30 cellular contexts compared by ENCODE assay signal in the genomic region with DNA sequence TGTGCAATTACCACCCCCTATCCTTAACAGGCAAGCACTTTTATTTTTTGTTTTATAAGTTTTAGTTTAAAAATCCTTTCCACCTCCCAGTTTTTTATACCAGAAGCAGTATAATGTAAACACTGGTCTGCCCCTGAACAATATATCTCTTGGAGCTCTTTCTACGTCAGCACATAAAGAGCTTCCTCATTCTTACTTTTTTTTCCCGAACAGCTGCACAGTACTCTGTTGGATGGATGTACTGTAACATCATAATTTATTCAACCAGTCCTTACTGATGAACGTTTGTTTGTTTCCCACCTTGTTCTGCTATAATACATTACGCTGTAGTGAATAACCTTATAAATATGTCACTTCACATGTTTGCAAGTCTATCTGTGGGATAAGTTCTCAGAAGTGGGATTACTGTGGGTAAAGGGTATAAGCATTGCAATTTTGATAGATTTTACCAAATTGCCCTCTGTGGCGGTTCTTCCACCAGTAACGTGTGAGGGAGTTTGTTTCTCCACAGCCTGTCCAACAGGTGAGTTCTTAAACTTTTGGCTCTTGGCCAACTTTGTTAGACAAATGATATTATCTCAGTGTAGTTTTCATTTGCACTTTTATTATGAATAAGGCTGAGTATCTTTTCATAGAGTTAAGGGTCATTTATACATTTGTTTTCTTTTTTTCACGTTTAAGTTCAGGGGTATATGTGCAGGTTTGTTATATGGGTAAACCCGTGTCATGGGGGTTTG. TPM values are rescaled to one million over a fixed set of nuclear protein-coding genes. Genes with fewer than 3 reads are reported as not detected.
DNase-seq lines count a peak whose midpoint lies in the region; TF ChIP-seq lines count a peak whose summit lies in the region.
"Had no signal": no experiment of that assay in that cellular context is flagged by ENCODE, and none has a peak within 500 bp of the region (broad histone marks: within the 10 kb centered on the region; RNA-seq: fewer than 3 reads in every experiment).

No MANE protein-coding gene starts in this region.

- H3K4me1 ChIP-seq in right atrium auricular region = no peaks in the 10 kb centered on the region
- H3K4me1 ChIP-seq: spleen had no signal

- H3K36me3 ChIP-seq in right atrium auricular region = no peaks in the 10 kb centered on the region
- H3K36me3 ChIP-seq: SJCRH30, spleen, transverse colon had no signal

- H3K9me3 ChIP-seq in right atrium auricular region = no peaks in the 10 kb centered on the region
- H3K9me3 ChIP-seq: SJCRH30, spleen, transverse colon had no signal

- DNase-seq in NCI-H2107 treated with DMSO at 0.1 percent for 48 hours (lab: John Stamatoyannopoulos, UW; ENCODE audit: unreplicated experiment) (peak; percentile 9), NCI-H2107 (lab: John Stamatoyannopoulos, UW) (no peak), DMS53 treated with DMSO at 0.1 percent for 48 hours (lab: John Stamatoyannopoulos, UW; ENCODE audit: unreplicated experiment) (peak; percentile 47), NCI-H345 (lab: John Stamatoyannopoulos, UW) (peak; percentile 42), fibroblast of villous mesenchyme (ENCODE audit: low read depth) (peak; percentile 1), right atrium auricular region (ENCODE audit: low spot score) (no peak), SIG-M5 (lab: John Stamatoyannopoulos, UW) (no peak)
- no peak for DNase-seq in activated CD4-positive, CD25-positive, alpha-beta regulatory T cell (lab: John Stamatoyannopoulos, UW)
- DNase-seq: activated CD4-positive, alpha-beta memory T cell treated with anti-CD3 and anti-CD28 coated beads for 36 hours; activated CD4-positive, CD25-positive, alpha-beta regulatory T cell treated with anti-CD3 and anti-CD28 coated beads, Interleukin-2, amount 50 U/mL, for 72 hours; activated CD8-positive, alpha-beta memory T cell treated with anti-CD3 and anti-CD28 coated beads, Interleukin-2, amount 50 U/mL, for 4 hours; amygdala; effector CD8-positive, alpha-beta T cell; glutamatergic neuron; IMR-90; midbrain; MM.1S; naive thymus-derived CD8-positive, alpha-beta T cell; NCI-H1694; NCI-H2227 treated with DMSO at 0.1 percent for 48 hours; NK-92 treated with Interleukin-12 subunit alpha and Interleukin-12 subunit beta, amount 100 ng/mL, for 24 hours; occipital lobe; spleen; T-cell; transverse colon had no signal

- TF ChIP-seq CTCF in fibroblast of villous mesenchyme (IDR thresholded peaks at IDR 0.05; ENCODE audit: insufficient read depth, low read depth, low read length) = no peak
- TF ChIP-seq CTCF in right atrium auricular region (IDR thresholded peaks at IDR 0.05) = no peak

- no peak overlapping the region for H3K4me3 ChIP-seq in fibroblast of villous mesenchyme (ENCODE audit: low read depth, low read length)
- no peak overlapping the region for H3K4me3 ChIP-seq in right atrium auricular region
- H3K4me3 ChIP-seq: SJCRH30, spleen, transverse colon had no signal

- H3K27ac ChIP-seq in right atrium auricular region = no peak overlapping the region
- H3K27ac ChIP-seq: epithelial cell of prostate, SJCRH30, spleen, transverse colon had no signal

- no peaks in the 10 kb centered on the region for H3K27me3 ChIP-seq in right atrium auricular region
- H3K27me3 ChIP-seq: SJCRH30, transverse colon had no signal

RNA-seq across cellular contexts. Expression of gene ADRA2A, which starts 32.8 kb away (rescaled TPM):
- 0.32 and 3.0 TPM in 2 replicates for total RNA-seq in fibroblast of villous mesenchyme
- 1 to 10 TPM; 1.2 to 1.4 TPM for total RNA-seq in right atrium auricular region
- total RNA-seq: A172; activated CD4-positive, alpha-beta memory T cell treated with anti-CD3 and anti-CD28 coated beads for 36 hours; bronchial epithelial cell; H4; IMR-90; naive thymus-derived CD8-positive, alpha-beta T cell had no signal

Comparison
In these comparisons a context has a peak if more than half of its experiments do, and no peak if none do; other contexts are left out.
1. DNase-seq: peak in NCI-H2107 treated with DMSO at 0.1 percent for 48 hours (single experiment), DMS53 treated with DMSO at 0.1 percent for 48 hours (single experiment), NCI-H345 (single experiment) and fibroblast of villous mesenchyme (single experiment); none in NCI-H2107 (single experiment), right atrium auricular region (single experiment), activated CD4-positive, CD25-positive, alpha-beta regulatory T cell (0 of 4) and SIG-M5 (single experiment).